ENCODE assay signal across 11 cellular contexts in genomic region chr5:76733049-76733417, GRCh38. TPM values are rescaled to one million over a fixed set of nuclear protein-coding genes. Genes with fewer than 3 reads are reported as not detected.
A peak's percentile ranks its signal among the peaks of the same experiment; 100 is the strongest.
DNase-seq lines count a peak whose midpoint lies in the region; ATAC-seq and TF ChIP-seq lines count a peak whose summit lies in the region.
"Had no signal": no experiment of that assay in that cellular context is flagged by ENCODE, and none has a peak within 500 bp of the region (broad histone marks: within the 10 kb centered on the region; RNA-seq: fewer than 3 reads in every experiment).

No MANE protein-coding gene starts in this region.

- no peak for DNase-seq in activated CD4-positive, CD25-positive, alpha-beta regulatory T cell treated with anti-CD3 and anti-CD28 coated beads, Interleukin-2, amount 50 U/mL, for 72 hours
- DNase-seq in activated CD8-positive, alpha-beta T cell treated with anti-CD3 and anti-CD28 coated beads, Interleukin-2, amount 10 ng/mL, durations not matched to agents 7 days and 5 days: peak; percentile 67
- DNase-seq in spleen (no peak), progenitor cell of endocrine pancreas (ENCODE audit: low spot score, unreplicated experiment) (no peak), NCI-H1694 treated with DMSO at 0.1 percent for 48 hours (lab: John Stamatoyannopoulos, UW) (no peak), WERI-Rb-1 (no peak)
- DNase-seq: NCI-H1694 had no signal

- intact Hi-C loops in spleen (cut with DNase I; ENCODE audit: low total_unique reads): no loop called here

- H3K4me3 ChIP-seq in spleen: peak overlapping the region in 1 of 8 donors; percentile 30
- no peak overlapping the region for H3K4me3 ChIP-seq in WERI-Rb-1 (ENCODE audit: low read depth, low read length)
- H3K4me3 ChIP-seq: SJSA1 had no signal

- TF ChIP-seq CTCF in spleen (IDR thresholded peaks at IDR 0.05 in 8 of 11, conservative IDR thresholded peaks at IDR 0.05 in 3 of 11): no peak
- TF ChIP-seq CTCF in progenitor cell of endocrine pancreas (IDR thresholded peaks at IDR 0.05; ENCODE audit: unreplicated experiment): no peak
- no peak for TF ChIP-seq CTCF in WERI-Rb-1 (IDR thresholded peaks at IDR 0.05; ENCODE audit: low read depth, low read length)

- POLR2A ChIA-PET in activated CD8-positive, alpha-beta T cell treated with anti-CD3 and anti-CD28 coated beads, Interleukin-2, amount 10 ng/mL, durations not matched to agents 7 days and 5 days (lab: Charles Lee): no interaction called here

- peaks cover 12 to 59% (median 26%) of the 10 kb centered on the region in 6 donors for H3K4me1 ChIP-seq in spleen

- H3K27ac ChIP-seq in spleen: peak overlapping the region in 7 of 8 donors; percentile 6 to 86 (median 70)
- H3K27ac ChIP-seq in WERI-Rb-1: no peak overlapping the region
- H3K27ac ChIP-seq: epithelial cell of prostate, SJSA1 had no signal

- peaks cover 31% of the 10 kb centered on the region for H3K4me1 Mint-ChIP-seq in activated CD8-positive, alpha-beta T cell treated with anti-CD3 and anti-CD28 coated beads, Interleukin-2, amount 10 ng/mL, durations not matched to agents 7 days and 5 days (ENCODE audit: low read depth)
- no peaks in the 10 kb centered on the region for H3K4me1 Mint-ChIP-seq in progenitor cell of endocrine pancreas (ENCODE audit: low read depth)

- H3K9me3 ChIP-seq in spleen: peaks cover 0 to 31% (median 26%) of the 10 kb centered on the region in 8 donors
- H3K9me3 ChIP-seq in WERI-Rb-1 (ENCODE audit: severe bottlenecking): peaks cover 6% of the 10 kb centered on the region

- peaks cover 19% of the 10 kb centered on the region for H3K9me3 Mint-ChIP-seq in activated CD8-positive, alpha-beta T cell treated with anti-CD3 and anti-CD28 coated beads, Interleukin-2, amount 10 ng/mL, durations not matched to agents 7 days and 5 days (ENCODE audit: insufficient read depth)
- H3K9me3 Mint-ChIP-seq in progenitor cell of endocrine pancreas (ENCODE audit: low read depth): peaks cover 22% of the 10 kb centered on the region

- H3K27me3 ChIP-seq in spleen (replicated peaks in 1 of 7) (no peaks in the 10 kb centered on the region), WERI-Rb-1 (ENCODE audit: insufficient read depth, low read depth, severe bottlenecking) (no peaks in the 10 kb centered on the region)
- H3K27me3 ChIP-seq: SJSA1 had no signal

- 68 to 85% (median 75%) methylated on average over 13 of the region's 13 CpGs for WGBS in spleen, 5 donors

- H3K36me3 Mint-ChIP-seq in activated CD8-positive, alpha-beta T cell treated with anti-CD3 and anti-CD28 coated beads, Interleukin-2, amount 10 ng/mL, durations not matched to agents 7 days and 5 days (ENCODE audit: low read depth): peaks cover 36% of the 10 kb centered on the region
- H3K36me3 Mint-ChIP-seq in progenitor cell of endocrine pancreas (ENCODE audit: insufficient read depth): peaks cover 39% of the 10 kb centered on the region

- H3K27ac Mint-ChIP-seq in activated CD8-positive, alpha-beta T cell treated with anti-CD3 and anti-CD28 coated beads, Interleukin-2, amount 10 ng/mL, durations not matched to agents 7 days and 5 days: peak overlapping the region; percentile 75
- no peak overlapping the region for H3K27ac Mint-ChIP-seq in progenitor cell of endocrine pancreas

- peaks cover 0 to 41% (median 12%) of the 10 kb centered on the region in 6 donors for H3K36me3 ChIP-seq in spleen
- H3K36me3 ChIP-seq in WERI-Rb-1: peaks cover 23% of the 10 kb centered on the region

- peak overlapping the region; percentile 38 for H3K4me3 Mint-ChIP-seq in activated CD8-positive, alpha-beta T cell treated with anti-CD3 and anti-CD28 coated beads, Interleukin-2, amount 10 ng/mL, durations not matched to agents 7 days and 5 days
- H3K4me3 Mint-ChIP-seq in progenitor cell of endocrine pancreas (ENCODE audit: low read depth): no peak overlapping the region

- CTCF ChIA-PET in activated CD8-positive, alpha-beta T cell treated with anti-CD3 and anti-CD28 coated beads, Interleukin-2, amount 10 ng/mL, durations not matched to agents 7 days and 5 days (lab: Charles Lee): interaction anchor here (0.9 to 2.2 kb wide), 3 partner anchors 16 to 41 kb away, joined by 3 to 12 read pairs (median 4); no protein-coding TSS in a partner anchor

- H3K27me3 Mint-ChIP-seq in activated CD8-positive, alpha-beta T cell treated with anti-CD3 and anti-CD28 coated beads, Interleukin-2, amount 10 ng/mL, durations not matched to agents 7 days and 5 days (ENCODE audit: low read depth): no peaks in the 10 kb centered on the region
- no peaks in the 10 kb centered on the region for H3K27me3 Mint-ChIP-seq in progenitor cell of endocrine pancreas

- no peak for TF ChIP-seq POLR2A in spleen (IDR thresholded peaks at IDR 0.05)

- ATAC-seq in activated CD4-positive, CD25-positive, alpha-beta regulatory T cell treated with anti-CD3 and anti-CD28 coated beads, Interleukin-2, amount 50 U/mL, for 24 hours: peak; percentile 38 to 71
- peak; percentile 79 for ATAC-seq in HG03060 (IDR thresholded peaks at IDR 0.05; ENCODE audit: low read depth, unreplicated experiment)
- peak; percentile 80 for ATAC-seq in activated CD8-positive, alpha-beta T cell treated with anti-CD3 and anti-CD28 coated beads, Interleukin-2, amount 10 ng/mL, durations not matched to agents 7 days and 5 days

RNA-seq across cellular contexts. Expression of gene F2R, which starts 17.1 kb away (rescaled TPM):
- total RNA-seq in activated CD8-positive, alpha-beta T cell treated with anti-CD3 and anti-CD28 coated beads, Interleukin-2, amount 10 ng/mL, durations not matched to agents 7 days and 5 days: 1 to 10 TPM; 7.5 to 7.9 TPM
- 100 to 1,000 TPM in 4 of 7 donors, 10 to 100 TPM in 3; 57.3 to 128 (median 111) TPM for total RNA-seq in spleen
- 1 to 10 TPM; 4.7 to 9.0 (median 7.0) TPM for polyA plus RNA-seq in spleen
- total RNA-seq in progenitor cell of endocrine pancreas: 25.1 and 28.7 TPM in 2 replicates
